10 cellular contexts compared by ENCODE assay signal in genomic region chr4:67702166-67702565, GRCh38. TPM values are rescaled to one million over a fixed set of nuclear protein-coding genes. Genes with fewer than 3 reads are reported as not detected.
A peak's percentile ranks its signal among the peaks of the same experiment; 100 is the strongest.
DNase-seq lines count a peak whose midpoint lies in the region; ATAC-seq and TF ChIP-seq lines count a peak whose summit lies in the region.
"Had no signal": no experiment of that assay in that cellular context is flagged by ENCODE, and none has a peak within 500 bp of the region (broad histone marks: within the 10 kb centered on the region; RNA-seq: fewer than 3 reads in every experiment).

No MANE protein-coding gene starts in this region.

- TF ChIP-seq POLR2A in breast epithelium (IDR thresholded peaks at IDR 0.05) (no peak), transverse colon (IDR thresholded peaks at IDR 0.05) (no peak)

- no peaks in the 10 kb centered on the region for H3K27me3 ChIP-seq in breast epithelium
- no peaks in the 10 kb centered on the region for H3K27me3 ChIP-seq in iPS-20b (ENCODE audit: insufficient read depth, low read length)
- H3K27me3 ChIP-seq in transverse colon, result no peaks in the 10 kb centered on the region
- no peaks in the 10 kb centered on the region for H3K27me3 ChIP-seq in colonic mucosa
- H3K27me3 ChIP-seq: vagina had no signal

- no peaks in the 10 kb centered on the region for H3K9me3 ChIP-seq in breast epithelium
- no peaks in the 10 kb centered on the region for H3K9me3 ChIP-seq in iPS-20b (ENCODE audit: insufficient read depth, low read depth, low read length)
- no peaks in the 10 kb centered on the region for H3K9me3 ChIP-seq in transverse colon
- no peaks in the 10 kb centered on the region for H3K9me3 ChIP-seq in colonic mucosa
- H3K9me3 ChIP-seq: vagina had no signal

- no peak for ATAC-seq in HG02610 (IDR thresholded peaks at IDR 0.05; ENCODE audit: unreplicated experiment)

- H3K36me3 Mint-ChIP-seq in MCF 10A (ENCODE audit: insufficient read depth, unreplicated experiment), result peaks cover 6% of the 10 kb centered on the region

- H3K27me3 Mint-ChIP-seq in MCF 10A (ENCODE audit: insufficient read depth, unreplicated experiment), result no peaks in the 10 kb centered on the region

- 91 to 94% methylated on average over 2 of the region's 2 CpGs for WGBS in transverse colon (ENCODE audit: low coverage in 1 of 2), 2 donors

- in situ Hi-C loops in transverse colon (cut with MboI; ENCODE audit: low pct_ligation_motif_present in 1 of 4, low pct_unique_long_range_greater_than_20kb in 1 of 4, low sequenced_read_pairs in 3 of 4), result no loop called here

- H3K4me3 ChIP-seq in breast epithelium, result no peak overlapping the region
- peak overlapping the region; percentile 94 for H3K4me3 ChIP-seq in WI38 (ENCODE audit: low read depth, low read length)
- H3K4me3 ChIP-seq in iPS-20b (ENCODE audit: low read length), result peak overlapping the region; percentile 88
- H3K4me3 ChIP-seq in transverse colon, result peak overlapping the region in 1 of 4 donors; percentile 100
- no peak overlapping the region for H3K4me3 ChIP-seq in colonic mucosa

- BruUV-seq in MCF 10A (replicated peaks; lab: Mats Ljungman, UMichigan), result no TSS peak

- no peak overlapping the region for H3K27ac Mint-ChIP-seq in MCF 10A (ENCODE audit: low read depth, unreplicated experiment)

- intact Hi-C loops in MCF 10A (cut with micrococcal nuclease), result no loop called here
- intact Hi-C loops in breast epithelium (cut with DNase I; ENCODE audit: low total_unique reads), result no loop called here
- intact Hi-C loops in transverse colon (cut with DNase I; ENCODE audit: low total_unique reads), result no loop called here
- intact Hi-C loops in colonic mucosa (cut with DNase I), result no loop called here

- no peak for TF ChIP-seq EP300 in transverse colon (IDR thresholded peaks at IDR 0.05; ENCODE audit: low read depth)

- H3K4me1 ChIP-seq in breast epithelium, result peaks cover 0 to 6% of the 10 kb centered on the region in 2 donors
- H3K4me1 ChIP-seq in iPS-20b (ENCODE audit: insufficient read depth, low read length), result no peaks in the 10 kb centered on the region
- H3K4me1 ChIP-seq in transverse colon, result peaks cover 0 to 27% (median 16%) of the 10 kb centered on the region in 4 donors
- no peaks in the 10 kb centered on the region for H3K4me1 ChIP-seq in colonic mucosa

- no peaks in the 10 kb centered on the region for H3K36me3 ChIP-seq in breast epithelium
- 0 out of 2 replicates have a peak, but pooled peaks cover 4% of the 10 kb centered on the region for H3K36me3 ChIP-seq in iPS-20b (ENCODE audit: insufficient read depth, low read depth, low read length)
- H3K36me3 ChIP-seq in transverse colon, result no peaks in the 10 kb centered on the region
- no peaks in the 10 kb centered on the region for H3K36me3 ChIP-seq in colonic mucosa
- H3K36me3 ChIP-seq: vagina had no signal

- CTCF ChIA-PET in MCF 10A (lab: Yijun Ruan, JAX), result interaction anchor here (1.1 to 2.8 kb wide), 3 partner anchors 24 to 47 kb away, joined by 3 to 7 read pairs (median 4); no protein-coding TSS in a partner anchor

- H3K27ac ChIP-seq in breast epithelium, result no peak overlapping the region
- H3K27ac ChIP-seq in iPS-20b (ENCODE audit: low read length), result no peak overlapping the region
- peak overlapping the region in 3 of 4 donors; percentile 88 to 99 (median 98) for H3K27ac ChIP-seq in transverse colon
- H3K27ac ChIP-seq in colonic mucosa, result no peak overlapping the region

- H3K4me1 Mint-ChIP-seq in MCF 10A (ENCODE audit: insufficient read depth, unreplicated experiment), result peaks cover 26% of the 10 kb centered on the region

- DNase-seq in MCF 10A (ENCODE audit: unreplicated experiment), result no peak
- DNase-seq in breast epithelium (ENCODE audit: low spot score in 2 of 2), result no peak
- DNase-seq in transverse colon, result no peak
- no peak for DNase-seq in colonic mucosa
- no peak for DNase-seq in islet precursor cell
- DNase-seq: DMS153 had no signal

- no peak for TF ChIP-seq CTCF in MCF 10A (IDR thresholded peaks at IDR 0.05; ENCODE audit: unreplicated experiment)
- TF ChIP-seq CTCF in breast epithelium (IDR thresholded peaks at IDR 0.05), result no peak
- no peak for TF ChIP-seq CTCF in WI38 (IDR thresholded peaks at IDR 0.05; ENCODE audit: low read depth, low read length)
- no peak for TF ChIP-seq CTCF in transverse colon (IDR thresholded peaks at IDR 0.05)
- TF ChIP-seq CTCF in colonic mucosa (IDR thresholded peaks at IDR 0.05), result no peak

- POLR2A ChIA-PET in MCF 10A (lab: Yijun Ruan, JAX), result interaction anchor here (1.1 to 1.9 kb wide), 5 partner anchors 9 to 159 kb away, joined by 3 to 14 read pairs (median 3); no protein-coding TSS in a partner anchor

- H3K9ac ChIP-seq in iPS-20b (ENCODE audit: low read depth, low read length), result no peak overlapping the region; the same call in 1 of the 2 replicates
- H3K9ac ChIP-seq in colonic mucosa (ENCODE audit: low read depth in 2 of 2, low read length in 2 of 2), result no peak overlapping the region

- H3K9me3 Mint-ChIP-seq in MCF 10A (ENCODE audit: unreplicated experiment), result peaks cover 13% of the 10 kb centered on the region

- H3K4me3 Mint-ChIP-seq in MCF 10A (ENCODE audit: unreplicated experiment), result peak overlapping the region; percentile 85

RNA-seq across cellular contexts. Expression of gene UBA6, which starts 1.2 kb away (rescaled TPM):
- 83.1 and 97.4 TPM in 2 replicates for total RNA-seq in MCF 10A (2022)
- total RNA-seq in breast epithelium, result 10 to 100 TPM; 37.8 to 85.5 (median 50.5) TPM
- 10 to 100 TPM; 20.9 to 52.7 (median 48.6) TPM for total RNA-seq in transverse colon
- 10 to 100 TPM; 57.2 to 73.2 TPM for total RNA-seq in colonic mucosa

RNA-seq across cellular contexts. Expression of gene GNRHR, which starts 52.0 kb away (rescaled TPM):
- not detected in 2 replicates for total RNA-seq in MCF 10A (2022)
- not detected for total RNA-seq in breast epithelium
- not detected for total RNA-seq in transverse colon
- total RNA-seq in colonic mucosa, result not detected
- total RNA-seq: vagina had no signal

Comparison
In these comparisons a context has a peak if more than half of its experiments do, and no peak if none do; other contexts are left out.
1. H3K27ac ChIP-seq: peak in transverse colon (3 of 4); none in breast epithelium (0 of 2), iPS-20b (single experiment) and colonic mucosa (single experiment).
2. H3K4me3 ChIP-seq: peak in WI38 (single experiment) and iPS-20b (single experiment); none in breast epithelium (0 of 3) and colonic mucosa (single experiment).